In genomic region chr18:71899707-71900483, GRCh38 we compare ENCODE assay signal across 22 cellular contexts.
DNase-seq lines count a peak whose midpoint lies in the region; ATAC-seq and TF ChIP-seq lines count a peak whose summit lies in the region.
"Had no signal": no experiment of that assay in that cellular context is flagged by ENCODE, and none has a peak within 500 bp of the region (broad histone marks: within the 10 kb centered on the region; RNA-seq: fewer than 3 reads in every experiment).

No MANE protein-coding gene starts in this region.

- H3K4me3 ChIP-seq in OCI-LY3 (ENCODE audit: low read length) (no peak overlapping the region), liver (ENCODE audit: low read depth in 1 of 3, low read length in 3 of 3) (no peak overlapping the region)
- H3K4me3 ChIP-seq: cardiac muscle cell, spleen had no signal

- no peak overlapping the region for H3K4me2 ChIP-seq in OCI-LY3 (ENCODE audit: low read length)

- H3K27ac ChIP-seq in OCI-LY3 (ENCODE audit: low read length), result no peak overlapping the region
- no peak overlapping the region for H3K27ac ChIP-seq in liver (ENCODE audit: low read depth in 1 of 2, low read length in 2 of 2)
- H3K27ac ChIP-seq: 22Rv1, cardiac muscle cell, HL-60, spleen had no signal

- TF ChIP-seq CTCF in OCI-LY3 (IDR thresholded peaks at IDR 0.05; ENCODE audit: low read depth, low read length) (no peak), liver (IDR thresholded peaks at IDR 0.05; ENCODE audit: low read depth, low read length, missing input control) (no peak)

- no peaks in the 10 kb centered on the region for H3K9me3 ChIP-seq in OCI-LY3 (ENCODE audit: insufficient read depth, low read length)
- peaks cover 0 to 5% (median 0%) of the 10 kb centered on the region in 4 donors for H3K9me3 ChIP-seq in liver (ENCODE audit: control insufficient read depth in 4 of 4, low read length in 3 of 4)

- H3K4me1 ChIP-seq in OCI-LY3 (ENCODE audit: low read length), result no peaks in the 10 kb centered on the region
- H3K4me1 ChIP-seq in liver (ENCODE audit: control insufficient read depth in 4 of 4, insufficient read depth in 4 of 4, low read length in 3 of 4), result peaks cover 0 to 7% (median 4%) of the 10 kb centered on the region in 4 donors
- H3K4me1 ChIP-seq: spleen had no signal

- H3K36me3 ChIP-seq in OCI-LY3 (replicated peaks; ENCODE audit: low read depth, low read length) (no peaks in the 10 kb centered on the region), liver (ENCODE audit: control insufficient read depth in 4 of 4, insufficient read depth in 3 of 4, low read depth in 1 of 4, low read length in 3 of 4) (no peaks in the 10 kb centered on the region)
- H3K36me3 ChIP-seq: cardiac muscle cell, spleen had no signal

- H3K27me3 ChIP-seq in OCI-LY3 (ENCODE audit: low read depth, low read length), result no peaks in the 10 kb centered on the region
- H3K27me3 ChIP-seq in liver (ENCODE audit: control insufficient read depth in 4 of 4, insufficient read depth in 4 of 4, low read length in 3 of 4), result no peaks in the 10 kb centered on the region
- H3K27me3 ChIP-seq: cardiac muscle cell, spleen had no signal

- 59% methylated on average over 8 of the region's 8 CpGs for WGBS in liver

- H3K79me2 ChIP-seq in OCI-LY3 (ENCODE audit: low read length), result no peaks in the 10 kb centered on the region

- peak overlapping the region; percentile 41; the same call in 1 of the 2 replicates for H2AFZ ChIP-seq in OCI-LY3 (ENCODE audit: low read depth, low read length)

- H3K9ac ChIP-seq in OCI-LY3 (ENCODE audit: low read length), result no peak overlapping the region
- H3K9ac ChIP-seq in liver (ENCODE audit: low read depth in 1 of 2, low read length in 2 of 2), result no peak overlapping the region

- no peaks in the 10 kb centered on the region for H4K20me1 ChIP-seq in OCI-LY3 (ENCODE audit: insufficient read depth, low read length)

- ATAC-seq in HG02970 (IDR thresholded peaks at IDR 0.05; ENCODE audit: low FRiP score, unreplicated experiment), result no peak
- ATAC-seq: activated T-cell treated with anti-CD3 and anti-CD28 coated beads, Interleukin-2, amount 50 U/mL, for 72 hours had no signal

- DNase-seq in DMS79 treated with DMSO at 0.1 percent for 48 hours (lab: John Stamatoyannopoulos, UW) (peak; percentile 13), DMS79 (lab: John Stamatoyannopoulos, UW) (no peak), NCI-H1436 treated with DMSO at 0.1 percent for 48 hours (lab: John Stamatoyannopoulos, UW) (peak; percentile 81), foreskin melanocyte (no peak), occipital lobe (lab: John Stamatoyannopoulos, UW) (no peak)
- DNase-seq: activated CD4-positive, alpha-beta T cell treated with anti-CD3 and anti-CD28 coated beads, Interleukin-2, amount 10 ng/mL, durations not matched to agents 24 days and 14 days; activated naive CD4-positive, alpha-beta T cell treated with anti-CD3 and anti-CD28 coated beads for 36 hours; activated T-cell treated with anti-CD3 and anti-CD28 coated beads, Interleukin-2, amount 50 U/mL, for 72 hours; AML-193; GOT3; naive B cell; NCI-H1694 treated with DMSO at 0.1 percent for 48 hours; NCI-H526 treated with DMSO at 0.1 percent for 48 hours; SIG-M5; spleen; trophoblast cell had no signal

- TF ChIP-seq RAD21 in liver (IDR thresholded peaks at IDR 0.05), result no peak

TF ChIP-seq in liver, 16 proteins besides CTCF, POLR2A, EP300 and RAD21:
- TF ChIP-seq YY1 (IDR thresholded peaks at IDR 0.05) (no peak), FOXA2 (IDR thresholded peaks at IDR 0.05) (peak; percentile 81), FOXA1 (IDR thresholded peaks at IDR 0.05) (peak; percentile 74), ZBTB33 (IDR thresholded peaks at IDR 0.05) (no peak), HNF4G (IDR thresholded peaks at IDR 0.05) (no peak)
- TF ChIP-seq, protein P1, sequence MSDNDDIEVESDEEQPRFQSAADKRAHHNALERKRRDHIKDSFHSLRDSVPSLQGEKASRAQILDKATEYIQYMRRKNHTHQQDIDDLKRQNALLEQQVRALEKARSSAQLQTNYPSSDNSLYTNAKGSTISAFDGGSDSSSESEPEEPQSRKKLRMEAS (IDR thresholded peaks at IDR 0.05), result no peak
TF ChIP-seq in liver: peak in this region for 2.

Comparison
In these comparisons a context has a peak if more than half of its experiments do, and no peak if none do; other contexts are left out.
1. DNase-seq: peak in DMS79 treated with DMSO at 0.1 percent for 48 hours (single experiment) and NCI-H1436 treated with DMSO at 0.1 percent for 48 hours (single experiment); none in DMS79 (single experiment), foreskin melanocyte (single experiment) and occipital lobe (single experiment).